Comparison of ENCODE assay signal across 13 cellular contexts in the genomic region with DNA sequence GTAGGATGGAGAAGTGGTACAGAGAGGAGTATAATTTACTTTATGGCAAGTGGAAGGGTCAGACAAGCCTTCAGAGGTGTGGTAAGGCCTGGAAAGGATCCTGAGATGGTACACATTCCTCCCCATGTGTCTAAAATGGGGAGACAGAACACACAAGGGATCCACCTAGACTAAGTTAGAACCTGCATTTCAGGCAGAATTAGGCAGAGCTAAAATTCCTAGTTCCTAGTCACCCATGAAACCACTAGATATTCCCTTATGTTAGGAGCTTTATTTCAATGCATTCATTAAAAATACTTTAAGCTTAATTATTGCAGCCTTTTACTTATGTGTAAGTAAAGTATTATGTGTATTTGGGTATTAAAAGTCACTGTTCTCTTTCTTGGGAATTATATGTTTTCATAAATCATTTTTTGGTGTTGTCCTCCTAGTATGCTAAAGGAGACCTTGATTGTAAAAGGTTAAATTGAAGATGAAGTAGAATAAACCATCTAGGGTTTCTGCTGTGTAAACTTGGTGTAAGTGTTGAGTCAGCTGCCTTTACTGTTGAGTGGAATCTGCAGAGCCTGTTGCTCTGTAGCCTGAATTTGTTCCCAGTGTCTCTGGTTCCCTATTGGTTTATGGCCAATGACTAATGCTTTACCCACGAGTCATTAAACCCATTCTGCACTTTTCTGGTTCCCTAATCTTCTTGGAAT.
DNase-seq lines count a peak whose midpoint lies in the region; ATAC-seq and TF ChIP-seq lines count a peak whose summit lies in the region.
"Had no signal": no experiment of that assay in that cellular context is flagged by ENCODE, and none has a peak within 500 bp of the region (broad histone marks: within the 10 kb centered on the region; RNA-seq: fewer than 3 reads in every experiment).

No MANE protein-coding gene starts in this region.

- H3K4me3 ChIP-seq in epithelial cell of esophagus (ENCODE audit: low read length), result no peak overlapping the region
- H3K4me3 ChIP-seq: lung had no signal

- peaks cover 12% of the 10 kb centered on the region for H3K27me3 Mint-ChIP-seq in nephron progenitor cell (ENCODE audit: low read depth, poor library complexity)
- no peaks in the 10 kb centered on the region for H3K27me3 Mint-ChIP-seq in stimulated activated memory B cell treated with anti-CD40 and anti-IgM and Interleukin-4, amounts not matched to agents 10 μg/mL and 1 μg/mL and 100 μg/mL, for 72 hours

- H3K36me3 Mint-ChIP-seq in nephron progenitor cell (ENCODE audit: low read depth), result no peaks in the 10 kb centered on the region
- H3K36me3 Mint-ChIP-seq in stimulated activated memory B cell treated with anti-CD40 and anti-IgM and Interleukin-4, amounts not matched to agents 10 μg/mL and 1 μg/mL and 100 μg/mL, for 72 hours, result no peaks in the 10 kb centered on the region

- H3K4me1 Mint-ChIP-seq in nephron progenitor cell, result peaks cover 28% of the 10 kb centered on the region
- H3K4me1 Mint-ChIP-seq in stimulated activated memory B cell treated with anti-CD40 and anti-IgM and Interleukin-4, amounts not matched to agents 10 μg/mL and 1 μg/mL and 100 μg/mL, for 72 hours, result no peaks in the 10 kb centered on the region

- no peak for TF ChIP-seq CTCF in epithelial cell of esophagus (IDR thresholded peaks at IDR 0.05; ENCODE audit: insufficient read depth, low read depth, low read length, missing control alignments)
- TF ChIP-seq CTCF in nephron progenitor cell (IDR thresholded peaks at IDR 0.05), result no peak

- no peaks in the 10 kb centered on the region for H3K9me3 Mint-ChIP-seq in nephron progenitor cell
- H3K9me3 Mint-ChIP-seq in stimulated activated memory B cell treated with anti-CD40 and anti-IgM and Interleukin-4, amounts not matched to agents 10 μg/mL and 1 μg/mL and 100 μg/mL, for 72 hours, result peaks cover 2% of the 10 kb centered on the region

- H3K4me3 Mint-ChIP-seq in nephron progenitor cell, result no peak overlapping the region
- no peak overlapping the region for H3K4me3 Mint-ChIP-seq in stimulated activated memory B cell treated with anti-CD40 and anti-IgM and Interleukin-4, amounts not matched to agents 10 μg/mL and 1 μg/mL and 100 μg/mL, for 72 hours

- ATAC-seq in GM21515 (IDR thresholded peaks at IDR 0.05; ENCODE audit: unreplicated experiment), result no peak
- no peak for ATAC-seq in stimulated activated memory B cell treated with anti-CD40 and anti-IgM and Interleukin-4, amounts not matched to agents 10 μg/mL and 1 μg/mL and 100 μg/mL, for 72 hours
- ATAC-seq in GM18870 (IDR thresholded peaks at IDR 0.05; ENCODE audit: unreplicated experiment), result no peak
- ATAC-seq: stimulated activated naive CD8-positive, alpha-beta T cell treated with anti-CD3 and anti-CD28 coated beads, Interleukin-15, Interleukin-2, amounts not matched to agents 100 U/mL and 50 U/mL, for 24 hours had no signal

- peak overlapping the region; percentile 27 for H3K27ac Mint-ChIP-seq in nephron progenitor cell
- H3K27ac Mint-ChIP-seq in stimulated activated memory B cell treated with anti-CD40 and anti-IgM and Interleukin-4, amounts not matched to agents 10 μg/mL and 1 μg/mL and 100 μg/mL, for 72 hours, result no peak overlapping the region

- DNase-seq in EH (ENCODE audit: low read depth), result peak; percentile 100
- DNase-seq in NCI-H446 treated with DMSO at 0.1 percent for 48 hours (lab: John Stamatoyannopoulos, UW), result peak; percentile 72
- DNase-seq in epithelial cell of esophagus (ENCODE audit: low read depth), result peak; percentile 87
- DNase-seq in nephron progenitor cell, result no peak
- DNase-seq in MV-4-11 (lab: John Stamatoyannopoulos, UW), result no peak
- DNase-seq: DMS79 treated with DMSO at 0.1 percent for 48 hours; effector CD8-positive, alpha-beta T cell; NCI-H345; stimulated activated naive CD8-positive, alpha-beta T cell treated with anti-CD3 and anti-CD28 coated beads, Interleukin-15, Interleukin-2, amounts not matched to agents 100 U/mL and 50 U/mL, for 24 hours had no signal

Comparison
In these comparisons a context has a peak if more than half of its experiments do, and no peak if none do; other contexts are left out.
1. DNase-seq: peak in EH (single experiment), NCI-H446 treated with DMSO at 0.1 percent for 48 hours (single experiment) and epithelial cell of esophagus (single experiment); none in nephron progenitor cell (single experiment) and MV-4-11 (single experiment).